Comparison of ENCODE assay signal across 8 cellular contexts in the genomic region with DNA sequence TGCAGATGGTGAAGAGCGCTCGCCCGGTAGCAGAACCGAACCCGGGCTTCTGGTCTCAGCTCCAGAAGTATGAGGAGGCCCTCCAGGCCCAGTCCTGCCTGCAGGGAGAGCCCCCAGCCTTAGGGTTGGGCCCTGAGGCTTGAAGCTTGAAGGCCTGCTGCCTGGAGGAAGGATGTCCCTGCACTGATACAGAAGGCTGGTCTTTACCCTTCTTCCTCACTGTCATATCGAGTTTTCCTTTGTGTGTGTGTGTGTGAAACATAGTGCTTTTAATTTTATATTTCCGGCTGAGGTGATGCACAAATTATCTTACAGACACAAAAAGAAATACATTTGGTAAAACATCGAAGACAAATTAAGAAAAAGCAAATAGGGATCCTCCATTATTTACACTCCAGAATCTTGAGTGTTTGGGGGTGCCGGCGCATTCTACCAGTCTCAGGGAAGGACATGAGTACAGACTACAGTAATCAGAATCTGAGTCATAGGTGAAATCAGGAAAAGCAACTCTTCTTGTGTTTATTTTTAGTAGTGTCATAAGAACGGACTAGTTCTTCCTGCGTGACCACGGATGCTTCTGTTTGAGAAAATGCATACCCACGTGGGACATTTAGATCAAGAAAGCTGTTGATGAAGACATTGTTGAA. TPM values are rescaled to one million over a fixed set of nuclear protein-coding genes. Genes with fewer than 3 reads are reported as not detected.
DNase-seq lines count a peak whose midpoint lies in the region; ATAC-seq and TF ChIP-seq lines count a peak whose summit lies in the region.

No MANE protein-coding gene starts in this region.

- H3K27me3 Mint-ChIP-seq in endothelial cell (ENCODE audit: unreplicated experiment) (peaks cover 15% of the 10 kb centered on the region), natural killer cell (ENCODE audit: low read depth in 2 of 2) (no peaks in the 10 kb centered on the region)

- H3K9me3 Mint-ChIP-seq in endothelial cell (ENCODE audit: unreplicated experiment) = no peaks in the 10 kb centered on the region
- no peaks in the 10 kb centered on the region for H3K9me3 Mint-ChIP-seq in natural killer cell

- H3K27ac ChIP-seq in SJSA1 = peak overlapping the region; percentile 87

- peaks cover 44% of the 10 kb centered on the region for H3K4me1 ChIP-seq in SJSA1 (replicated peaks)

- DNase-seq in GF-D8 (lab: John Stamatoyannopoulos, UW) (peak; percentile 18), SJSA1 (ENCODE audit: low read depth in 1 of 2, low spot score in 2 of 2) (peak; percentile 58 to 87), endothelial cell (ENCODE audit: low spot score) (no peak), natural killer cell (no peak)

- peaks cover 9% of the 10 kb centered on the region for H3K36me3 Mint-ChIP-seq in endothelial cell (ENCODE audit: low read depth, unreplicated experiment)
- no peaks in the 10 kb centered on the region for H3K36me3 Mint-ChIP-seq in natural killer cell

- peaks cover 9% of the 10 kb centered on the region; the same call in 1 of the 2 replicates for H3K36me3 ChIP-seq in SJSA1

- no peaks in the 10 kb centered on the region for H3K27me3 ChIP-seq in SJSA1 (replicated peaks)

- peak; percentile 5 for ATAC-seq in HG02642 (IDR thresholded peaks at IDR 0.05; ENCODE audit: poor library complexity, unreplicated experiment)
- no peak for ATAC-seq in natural killer cell
- ATAC-seq in GM21737 (IDR thresholded peaks at IDR 0.05; ENCODE audit: unreplicated experiment) = no peak
- no peak for ATAC-seq in GM21390 (IDR thresholded peaks at IDR 0.05; ENCODE audit: unreplicated experiment)
- ATAC-seq in HG03439 (IDR thresholded peaks at IDR 0.05; ENCODE audit: unreplicated experiment) = no peak

- H3K27ac Mint-ChIP-seq in endothelial cell (ENCODE audit: unreplicated experiment) = peak overlapping the region; percentile 51
- peak overlapping the region; percentile 99 for H3K27ac Mint-ChIP-seq in natural killer cell

- peak overlapping the region; percentile 72 for H3K4me3 ChIP-seq in SJSA1

- H3K4me1 Mint-ChIP-seq in endothelial cell (ENCODE audit: unreplicated experiment) (peaks cover 16% of the 10 kb centered on the region), natural killer cell (peaks cover 63 to 80% of the 10 kb centered on the region in 2 donors)

- TF ChIP-seq CTCF in endothelial cell (IDR thresholded peaks at IDR 0.05; ENCODE audit: unreplicated experiment) (no peak), natural killer cell (IDR thresholded peaks at IDR 0.05) (no peak)

- H3K4me3 Mint-ChIP-seq in endothelial cell (ENCODE audit: unreplicated experiment) (peak overlapping the region; percentile 89), natural killer cell (peak overlapping the region; percentile 93)

- intact Hi-C loops in natural killer cell (cut with micrococcal nuclease) = loop anchor here (1.0 to 10.0 kb wide), 5 partner anchors 25 to 1201 kb away; a partner anchor contains a TSS

- no peaks in the 10 kb centered on the region; the same call in 1 of the 2 replicates for H3K9me3 ChIP-seq in SJSA1 (replicated peaks)

RNA-seq across cellular contexts. Expression of a gene that starts 1.3 kb away (rescaled TPM):
- 3.9 and 8.6 TPM in 2 replicates for total RNA-seq in SJSA1 (2014; rRNA removed; shearing (Covaris generic))
- total RNA-seq in endothelial cell (ENCODE audit: unreplicated experiment) (1.5 TPM), natural killer cell (10 to 100 TPM; 13.5 to 25.2 (median 18.5) TPM)

RNA-seq across cellular contexts. Expression of a gene that starts 3.7 kb away (rescaled TPM):
- 8.1 and 18.8 TPM in 2 replicates for total RNA-seq in SJSA1 (2014; rRNA removed; shearing (Covaris generic))
- total RNA-seq in endothelial cell (ENCODE audit: unreplicated experiment) (5.6 TPM), natural killer cell (10 to 100 TPM; 43.8 to 51.5 (median 46.6) TPM)

RNA-seq across cellular contexts. Expression of a gene that starts 6.8 kb away (rescaled TPM):
- total RNA-seq in SJSA1 (2014; rRNA removed; shearing (Covaris generic)) = 14.3 and 14.9 TPM in 2 replicates
- total RNA-seq in endothelial cell (ENCODE audit: unreplicated experiment) = 29.2 TPM
- total RNA-seq in natural killer cell = 100 to 1,000 TPM; 145 to 167 (median 164) TPM

RNA-seq across cellular contexts. Expression of a gene that starts 25.1 kb away (rescaled TPM):
- total RNA-seq in SJSA1 (2014; rRNA removed; shearing (Covaris generic)) = 17.7 and 34.0 TPM in 2 replicates
- total RNA-seq in endothelial cell (ENCODE audit: unreplicated experiment) (47.8 TPM), natural killer cell (10 to 100 TPM; 69.3 to 95.1 (median 91.0) TPM)

Comparison
In these comparisons a context has a peak if more than half of its experiments do, and no peak if none do; other contexts are left out.
1. DNase-seq: peak in GF-D8 (single experiment) and SJSA1 (2 of 2); none in endothelial cell (single experiment) and natural killer cell (single experiment).